ENCODE assay signal across 20 cellular contexts in the genomic region with DNA sequence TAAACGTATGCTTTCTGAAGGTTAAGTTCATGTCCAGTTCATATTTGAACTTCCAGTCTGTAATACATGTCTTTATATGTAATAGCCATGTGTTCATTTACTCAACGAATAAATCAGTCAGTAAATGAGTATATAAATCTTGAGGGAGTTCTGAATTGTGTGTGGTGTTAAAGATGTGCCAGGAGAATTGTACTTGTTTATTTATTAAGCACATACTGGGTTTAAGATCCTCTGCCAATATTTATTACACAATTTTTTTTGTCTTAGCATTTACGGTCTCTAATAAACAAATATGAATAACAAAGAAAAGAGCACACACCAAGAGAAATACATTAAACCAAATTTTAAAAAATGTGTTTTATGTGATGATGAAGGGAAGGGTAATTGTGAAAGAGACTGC. TPM values are rescaled to one million over a fixed set of nuclear protein-coding genes. Genes with fewer than 3 reads are reported as not detected.
A peak's percentile ranks its signal among the peaks of the same experiment; 100 is the strongest.
DNase-seq lines count a peak whose midpoint lies in the region; ATAC-seq and TF ChIP-seq lines count a peak whose summit lies in the region.
"Had no signal": no experiment of that assay in that cellular context is flagged by ENCODE, and none has a peak within 500 bp of the region (broad histone marks: within the 10 kb centered on the region; RNA-seq: fewer than 3 reads in every experiment).

No MANE protein-coding gene starts in this region.

- H3K4me3 Mint-ChIP-seq in activated CD8-positive, alpha-beta T cell treated with anti-CD3 and anti-CD28 coated beads for 36 hours: no peak overlapping the region
- H3K4me3 Mint-ChIP-seq: B cell; CD8-positive, alpha-beta T cell had no signal

- H3K36me3 Mint-ChIP-seq in activated CD8-positive, alpha-beta T cell treated with anti-CD3 and anti-CD28 coated beads for 36 hours (ENCODE audit: low read depth): no peaks in the 10 kb centered on the region
- H3K36me3 Mint-ChIP-seq: CD8-positive, alpha-beta T cell had no signal

- no peaks in the 10 kb centered on the region for H3K79me2 ChIP-seq in hepatocyte

- TF ChIP-seq CTCF in hepatocyte (IDR thresholded peaks at IDR 0.05; ENCODE audit: poor library complexity) (no peak), sigmoid colon (IDR thresholded peaks at IDR 0.05) (no peak), upper lobe of right lung (IDR thresholded peaks at IDR 0.05) (no peak)
- no peak for TF ChIP-seq CTCF in activated CD8-positive, alpha-beta T cell treated with anti-CD3 and anti-CD28 coated beads for 36 hours (IDR thresholded peaks at IDR 0.05)

- H3K27me3 ChIP-seq in adipocyte (replicated peaks; ENCODE audit: control insufficient read depth, insufficient read depth, low read length) (no peaks in the 10 kb centered on the region), hepatocyte (no peaks in the 10 kb centered on the region), sigmoid colon (no peaks in the 10 kb centered on the region), upper lobe of right lung (no peaks in the 10 kb centered on the region)

- POLR2A ChIA-PET in activated CD8-positive, alpha-beta T cell treated with anti-CD3 and anti-CD28 coated beads for 36 hours (lab: Charles Lee): interaction anchor here (0.6 kb wide), 1 partner anchor 287 kb away, joined by 3 read pairs; no protein-coding TSS in a partner anchor

- no peak overlapping the region for H3K27ac Mint-ChIP-seq in activated CD8-positive, alpha-beta T cell treated with anti-CD3 and anti-CD28 coated beads for 36 hours
- H3K27ac Mint-ChIP-seq: B cell; CD8-positive, alpha-beta T cell had no signal

- 72% methylated on average over 3 of the region's 3 CpGs for WGBS in hepatocyte (ENCODE audit: low lambda C conversion rate, missing lambda C conversion rate)
- WGBS in sigmoid colon, 2 donors: 78 to 83% methylated on average over 3 of the region's 3 CpGs

- peak overlapping the region; percentile 12 for H3K4me3 ChIP-seq in adipocyte (ENCODE audit: low read length)
- no peak overlapping the region for H3K4me3 ChIP-seq in hepatocyte
- H3K4me3 ChIP-seq in sigmoid colon: no peak overlapping the region
- no peak overlapping the region for H3K4me3 ChIP-seq in upper lobe of right lung
- H3K4me3 ChIP-seq: GM23248 had no signal

- H4K20me1 ChIP-seq in hepatocyte (ENCODE audit: insufficient read depth, poor library complexity, severe bottlenecking): no peaks in the 10 kb centered on the region

- peaks cover 9% of the 10 kb centered on the region for H3K27me3 Mint-ChIP-seq in activated CD8-positive, alpha-beta T cell treated with anti-CD3 and anti-CD28 coated beads for 36 hours

- no peak for TF ChIP-seq EP300 in sigmoid colon (IDR thresholded peaks at IDR 0.05)

- TF ChIP-seq POLR2A in sigmoid colon (IDR thresholded peaks at IDR 0.05): no peak

- no peaks in the 10 kb centered on the region for H3K4me1 Mint-ChIP-seq in activated CD8-positive, alpha-beta T cell treated with anti-CD3 and anti-CD28 coated beads for 36 hours (ENCODE audit: low read depth)
- H3K4me1 Mint-ChIP-seq: B cell had no signal

- no peaks in the 10 kb centered on the region for H3K9me2 ChIP-seq in hepatocyte (replicated peaks; ENCODE audit: insufficient read depth)

- no peak for ATAC-seq in upper lobe of right lung
- ATAC-seq in HG03025 (IDR thresholded peaks at IDR 0.05; ENCODE audit: low FRiP score, unreplicated experiment): no peak
- ATAC-seq in activated CD8-positive, alpha-beta T cell treated with anti-CD3 and anti-CD28 coated beads for 36 hours: no peak
- ATAC-seq: CD8-positive, alpha-beta T cell; PC-3 had no signal

- H3K27ac ChIP-seq in hepatocyte (peak overlapping the region; percentile 58), sigmoid colon (peak overlapping the region; percentile 1 to 66 (median 40)), upper lobe of right lung (peak overlapping the region; percentile 67)
- H3K27ac ChIP-seq: GM23248 had no signal

- peak overlapping the region; percentile 71 for H3K9ac ChIP-seq in adipocyte (ENCODE audit: low read length)
- H3K9ac ChIP-seq: GM23248 had no signal

- peaks cover 2% of the 10 kb centered on the region for H3K9me3 ChIP-seq in adipocyte (ENCODE audit: control insufficient read depth, low read length)
- H3K9me3 ChIP-seq in hepatocyte (ENCODE audit: low read depth): no peaks in the 10 kb centered on the region
- peaks cover 0 to 3% (median 0%) of the 10 kb centered on the region in 4 donors for H3K9me3 ChIP-seq in sigmoid colon
- H3K9me3 ChIP-seq in upper lobe of right lung: no peaks in the 10 kb centered on the region

- H2AFZ ChIP-seq in hepatocyte: no peak overlapping the region
- H2AFZ ChIP-seq: GM23248 had no signal

- no peak for DNase-seq in adipocyte (ENCODE audit: low read depth)
- no peak for DNase-seq in hepatocyte (ENCODE audit: low spot score)
- DNase-seq in sigmoid colon: no peak
- DNase-seq in upper lobe of right lung: no peak
- no peak for DNase-seq in kidney glomerular epithelial cell (lab: John Stamatoyannopoulos, UW)
- no peak for DNase-seq in activated CD8-positive, alpha-beta T cell treated with anti-CD3 and anti-CD28 coated beads for 36 hours
- DNase-seq: Caco-2; CD8-positive, alpha-beta T cell; H7; KG1; MM.1S; NCI-H2029; NCI-H446 treated with DMSO at 0.1 percent for 48 hours; NCI-H526; NCI-H82; NK-92 treated with Interleukin-12 subunit alpha and Interleukin-12 subunit beta, amount 100 ng/mL, for 24 hours; PC-3 had no signal

- CTCF ChIA-PET in activated CD8-positive, alpha-beta T cell treated with anti-CD3 and anti-CD28 coated beads for 36 hours (lab: Charles Lee): interaction anchor here (0.9 to 2.0 kb wide), 2 partner anchors 12 to 26 kb away, joined by 3 to 6 read pairs; no protein-coding TSS in a partner anchor

- H3K4me1 ChIP-seq in adipocyte (ENCODE audit: control insufficient read depth, insufficient read depth, low read length) (peaks cover 39% of the 10 kb centered on the region), hepatocyte (ENCODE audit: insufficient read depth) (peaks cover 25% of the 10 kb centered on the region), sigmoid colon (peaks cover 0 to 22% (median 16%) of the 10 kb centered on the region in 4 donors), upper lobe of right lung (no peaks in the 10 kb centered on the region)

- H3K36me3 ChIP-seq in adipocyte (ENCODE audit: control insufficient read depth, insufficient read depth, low read length, severe bottlenecking) (no peaks in the 10 kb centered on the region), hepatocyte (replicated peaks; ENCODE audit: insufficient read depth, low read depth) (no peaks in the 10 kb centered on the region), sigmoid colon (no peaks in the 10 kb centered on the region), upper lobe of right lung (no peaks in the 10 kb centered on the region)

- H3K9me3 Mint-ChIP-seq in activated CD8-positive, alpha-beta T cell treated with anti-CD3 and anti-CD28 coated beads for 36 hours: peaks cover 4% of the 10 kb centered on the region

- intact Hi-C loops in sigmoid colon (cut with DNase I) (no loop called here), upper lobe of right lung (cut with DNase I) (no loop called here)
- intact Hi-C loops in activated CD8-positive, alpha-beta T cell treated with anti-CD3 and anti-CD28 coated beads for 36 hours (cut with micrococcal nuclease): no loop called here

- no peak overlapping the region for H3K4me2 ChIP-seq in hepatocyte

RNA-seq across cellular contexts. Expression of gene CLMP, which starts 26.6 kb away (rescaled TPM):
- total RNA-seq in hepatocyte (59.4 and 75.1 TPM in 2 replicates), sigmoid colon (100 to 1,000 TPM; 104 to 180 (median 164) TPM), upper lobe of right lung (17.6 TPM)
- polyA plus RNA-seq in hepatocyte (23.3 and 27.1 TPM in 2 replicates), sigmoid colon (10 to 100 TPM in 1 of 3 donors, 1 to 10 TPM in 2; 1.4 to 12.1 (median 9.0) TPM)
- under 1 TPM in 1 of 2 experiments, not detected in 1; 0.09 TPM for total RNA-seq in activated CD8-positive, alpha-beta T cell treated with anti-CD3 and anti-CD28 coated beads for 36 hours
- total RNA-seq: B cell had no signal

Comparison
In these comparisons a context has a peak if more than half of its experiments do, and no peak if none do; other contexts are left out.
1. RNA of gene CLMP, which starts 26.6 kb away (total RNA-seq): 104 to 180 TPM in sigmoid colon, 59.4 to 75.1 TPM in hepatocyte and 17.6 TPM in upper lobe of right lung (single experiment); 0.09 TPM in activated CD8-positive, alpha-beta T cell treated with anti-CD3 and anti-CD28 coated beads for 36 hours; every median in the first group is over 10 times any median in the second.
2. Peak in every context shown above with its lines, with median percentiles within 50 percentile points of each other: H3K27ac ChIP-seq.